In genomic region chr6:169723200-169723909, GRCh38 we compare ENCODE assay signal across 8 cellular contexts. TPM values are rescaled to one million over a fixed set of nuclear protein-coding genes. Genes with fewer than 3 reads are reported as not detected.
DNase-seq lines count a peak whose midpoint lies in the region; ATAC-seq and TF ChIP-seq lines count a peak whose summit lies in the region.

No MANE protein-coding gene starts in this region.

- H3K27ac ChIP-seq in neutrophil: no peak overlapping the region
- peak overlapping the region; percentile 81 to 92 for H3K27ac ChIP-seq in testis

- no peaks in the 10 kb centered on the region for H3K9me3 ChIP-seq in neutrophil
- no peaks in the 10 kb centered on the region for H3K9me3 ChIP-seq in testis

- 0 to 1% methylated on average over 15 to 48 of the region's 70 CpGs for WGBS in testis, 2 donors

- peak; percentile 47 for ATAC-seq in GM18909 (IDR thresholded peaks at IDR 0.05; ENCODE audit: poor library complexity, unreplicated experiment)
- peak; percentile 38 for ATAC-seq in HG03175 (IDR thresholded peaks at IDR 0.05; ENCODE audit: unreplicated experiment)

- DNase-seq in AML-193 (lab: John Stamatoyannopoulos, UW) (peak; percentile 58 to 59), SHP77 (lab: John Stamatoyannopoulos, UW) (peak; percentile 22 to 31), globus pallidus (ENCODE audit: low spot score) (peak; percentile 72), testis (peak; percentile 84)
- peak; percentile 71 for DNase-seq in activated naive CD4-positive, alpha-beta T cell treated with anti-CD3 and anti-CD28 coated beads, Interleukin-2, amount 10 ng/mL, durations not matched to agents 7 days and 5 days

- peaks cover 15% of the 10 kb centered on the region for H3K36me3 Mint-ChIP-seq in activated naive CD4-positive, alpha-beta T cell treated with anti-CD3 and anti-CD28 coated beads, Interleukin-2, amount 10 ng/mL, durations not matched to agents 7 days and 5 days

- no peaks in the 10 kb centered on the region for H3K36me3 ChIP-seq in neutrophil
- no peaks in the 10 kb centered on the region for H3K36me3 ChIP-seq in testis (ENCODE audit: low read depth, missing control alignments)

- intact Hi-C loops in testis (cut with DNase I; ENCODE audit: low total_unique reads): no loop called here

- TF ChIP-seq POLR2A in testis (IDR thresholded peaks at IDR 0.05): no peak

- no peaks in the 10 kb centered on the region for H3K9me3 Mint-ChIP-seq in activated naive CD4-positive, alpha-beta T cell treated with anti-CD3 and anti-CD28 coated beads, Interleukin-2, amount 10 ng/mL, durations not matched to agents 7 days and 5 days

- H3K27ac Mint-ChIP-seq in activated naive CD4-positive, alpha-beta T cell treated with anti-CD3 and anti-CD28 coated beads, Interleukin-2, amount 10 ng/mL, durations not matched to agents 7 days and 5 days: peak overlapping the region; percentile 93

- H3K4me3 Mint-ChIP-seq in activated naive CD4-positive, alpha-beta T cell treated with anti-CD3 and anti-CD28 coated beads, Interleukin-2, amount 10 ng/mL, durations not matched to agents 7 days and 5 days: peak overlapping the region; percentile 80

- no peak for TF ChIP-seq CTCF in neutrophil (IDR thresholded peaks at IDR 0.05)
- no peak for TF ChIP-seq CTCF in testis (IDR thresholded peaks at IDR 0.05)

- H3K4me1 ChIP-seq in neutrophil (ENCODE audit: control insufficient read depth in 1 of 2, insufficient read depth in 1 of 2, low read depth in 1 of 2, low read length in 1 of 2) (peaks cover 15 to 17% of the 10 kb centered on the region in 2 experiments), testis (peaks cover 12% of the 10 kb centered on the region)

- peaks cover 7% of the 10 kb centered on the region for H3K27me3 Mint-ChIP-seq in activated naive CD4-positive, alpha-beta T cell treated with anti-CD3 and anti-CD28 coated beads, Interleukin-2, amount 10 ng/mL, durations not matched to agents 7 days and 5 days

- peaks cover 49% of the 10 kb centered on the region for H3K27me3 ChIP-seq in neutrophil
- no peaks in the 10 kb centered on the region for H3K27me3 ChIP-seq in testis

- peaks cover 52% of the 10 kb centered on the region for H3K4me1 Mint-ChIP-seq in activated naive CD4-positive, alpha-beta T cell treated with anti-CD3 and anti-CD28 coated beads, Interleukin-2, amount 10 ng/mL, durations not matched to agents 7 days and 5 days

- CTCF ChIA-PET in activated naive CD4-positive, alpha-beta T cell treated with anti-CD3 and anti-CD28 coated beads, Interleukin-2, amount 10 ng/mL, durations not matched to agents 7 days and 5 days (lab: Charles Lee): interaction anchor here (2.6 kb wide), 1 partner anchor 13 kb away, joined by 7 read pairs; no protein-coding TSS in a partner anchor

- peak overlapping the region; percentile 53 to 61 for H3K4me3 ChIP-seq in neutrophil (ENCODE audit: low read depth in 1 of 2, low read length in 1 of 2)
- H3K4me3 ChIP-seq in testis: peak overlapping the region; percentile 68 to 76

RNA-seq across cellular contexts. Expression of gene PHF10, which starts 0.9 kb away (rescaled TPM):
- 10 to 100 TPM; 46.1 to 64.0 TPM for total RNA-seq in testis
- polyA plus RNA-seq in testis (ENCODE audit: insufficient read depth, low read depth, low replicate concordance): 69.5 TPM

RNA-seq across cellular contexts. Expression of gene C6orf120, which starts 21.4 kb away (rescaled TPM):
- 10 to 100 TPM; 24.0 to 29.9 TPM for total RNA-seq in testis
- 16.9 TPM for polyA plus RNA-seq in testis (ENCODE audit: insufficient read depth, low read depth, low replicate concordance)

RNA-seq across cellular contexts. Expression of gene WDR27, which starts 21.5 kb away (rescaled TPM):
- 100 to 1,000 TPM in 1 of 2 donors, 10 to 100 TPM in 1; 84.0 to 101 TPM for total RNA-seq in testis
- polyA plus RNA-seq in testis (ENCODE audit: insufficient read depth, low read depth, low replicate concordance): 32.8 TPM

RNA-seq across cellular contexts. Expression of gene DYNLT2, which starts 28.0 kb away (rescaled TPM):
- total RNA-seq in testis: 10 to 100 TPM; 15.4 to 20.4 TPM
- polyA plus RNA-seq in testis (ENCODE audit: insufficient read depth, low read depth, low replicate concordance): 59.4 TPM

RNA-seq across cellular contexts. Expression of gene ERMARD, which starts 28.1 kb away (rescaled TPM):
- total RNA-seq in testis: 10 to 100 TPM; 48.3 to 56.6 TPM
- polyA plus RNA-seq in testis (ENCODE audit: insufficient read depth, low read depth, low replicate concordance): 77.6 TPM

Comparison
In these comparisons a context has a peak if more than half of its experiments do, and no peak if none do; other contexts are left out.
1. DNase-seq: peak in every context shown above with its lines; median percentile 84 in testis; 72 in globus pallidus; 71 in activated naive CD4-positive, alpha-beta T cell treated with anti-CD3 and anti-CD28 coated beads, Interleukin-2, amount 10 ng/mL, durations not matched to agents 7 days and 5 days; 58 in AML-193; 26 in SHP77.